Comparison of ENCODE assay signal across 21 cellular contexts in genomic region chr6:55941713-55942112, GRCh38.
DNase-seq lines count a peak whose midpoint lies in the region; ATAC-seq and TF ChIP-seq lines count a peak whose summit lies in the region.
"Had no signal": no experiment of that assay in that cellular context is flagged by ENCODE, and none has a peak within 500 bp of the region (broad histone marks: within the 10 kb centered on the region; RNA-seq: fewer than 3 reads in every experiment).

No MANE protein-coding gene starts in this region.

- ATAC-seq in IMR-90 (ENCODE audit: low read depth) (peak; percentile 49; the same call in 1 of the 2 replicates), HG02798 (IDR thresholded peaks at IDR 0.05; ENCODE audit: poor library complexity, unreplicated experiment) (no peak)
- ATAC-seq: left lung; natural killer cell; stimulated activated naive B cell treated with anti-CD40 and anti-IgM and Interleukin-4, amounts not matched to agents 10 μg/mL and 1 μg/mL and 100 μg/mL, for 72 hours had no signal

- no peaks in the 10 kb centered on the region for H3K9me1 ChIP-seq in IMR-90 (ENCODE audit: insufficient read depth, low read length)

- DNase-seq in BJ (ENCODE audit: low read depth), result no peak
- peak; percentile 37 for DNase-seq in IMR-90
- no peak for DNase-seq in brain microvascular endothelial cell
- DNase-seq in kidney epithelial cell (ENCODE audit: low read depth), result no peak
- DNase-seq in 8988T, result no peak
- DNase-seq in activated naive CD4-positive, alpha-beta T cell (lab: John Stamatoyannopoulos, UW), result no peak
- DNase-seq in caudate nucleus (lab: John Stamatoyannopoulos, UW), result no peak
- DNase-seq: activated CD4-positive, alpha-beta T cell treated with anti-CD3 and anti-CD28 coated beads for 48 hours; aorta; CD8-positive, alpha-beta memory T cell; effector CD8-positive, alpha-beta T cell; hypothalamus; left lung; natural killer cell; NCI-H1694; NCI-H524 treated with DMSO at 0.1 percent for 48 hours; sigmoid colon; stimulated activated naive B cell treated with anti-CD40 and anti-IgM and Interleukin-4, amounts not matched to agents 10 μg/mL and 1 μg/mL and 100 μg/mL, for 72 hours had no signal

- no peak overlapping the region for H3K18ac ChIP-seq in IMR-90 (ENCODE audit: low read depth, low read length)

- TF ChIP-seq RAD21 in IMR-90 (IDR thresholded peaks at IDR 0.05; ENCODE audit: low read length), result peak; percentile 67

- no peak for TF ChIP-seq POLR2A in IMR-90 (IDR thresholded peaks at IDR 0.05; ENCODE audit: low read depth, low read length)

- no peak overlapping the region for H2AK9ac ChIP-seq in IMR-90 (replicated peaks; ENCODE audit: low read depth, low read length, poor library complexity)

- TF ChIP-seq CTCF in BJ (IDR thresholded peaks at IDR 0.05; ENCODE audit: insufficient read depth, low read depth, low read length), result 0 out of 2 replicates have a peak, but pooled peaks have one; percentile 9
- TF ChIP-seq CTCF in IMR-90 (conservative IDR thresholded peaks at IDR 0.05; ENCODE audit: low read depth, low read length), result peak; percentile 59
- peak; percentile 20 for TF ChIP-seq CTCF in brain microvascular endothelial cell (IDR thresholded peaks at IDR 0.05; ENCODE audit: low read depth, low read length, missing control alignments)
- peak; percentile 20 for TF ChIP-seq CTCF in kidney epithelial cell (IDR thresholded peaks at IDR 0.05; ENCODE audit: insufficient read depth, low read length, poor library complexity, severe bottlenecking)

- H3K23ac ChIP-seq in IMR-90 (ENCODE audit: low read depth, low read length), result no peak overlapping the region

- no peaks in the 10 kb centered on the region for H3K9me3 ChIP-seq in IMR-90 (ENCODE audit: control insufficient read depth, insufficient read depth, low read length)
- H3K9me3 ChIP-seq: left lung, sigmoid colon, vagina had no signal

- H3K4me2 ChIP-seq in IMR-90 (ENCODE audit: low read depth, low read length), result no peak overlapping the region
- H3K4me2 ChIP-seq: KMS-11 had no signal

- no peaks in the 10 kb centered on the region for H3K79me1 ChIP-seq in IMR-90 (ENCODE audit: low read depth in 1 of 2, low read length in 2 of 2)

- H3K56ac ChIP-seq in IMR-90 (ENCODE audit: extremely low read depth, insufficient read depth, low read length), result no peak overlapping the region

- intact Hi-C loops in IMR-90 (cut with micrococcal nuclease), result loop anchor here (1.0 to 5.0 kb wide), 4 partner anchors 55 to 496 kb away; no protein-coding TSS in a partner anchor

- no CpG with 5 or more reads among the region's 2 CpGs for whole genome bisulfite sequencing in IMR-90 (ENCODE audit: extremely low coverage in 2 of 2, insufficient read length in 1 of 2), 2 experiments

- in situ Hi-C loops in IMR-90 (cut with MboI; ENCODE audit: low sequenced_read_pairs) (loop anchor here (10.0 kb wide), 1 partner anchor 317 kb away; no protein-coding TSS in a partner anchor), brain microvascular endothelial cell (cut with HindIII; ENCODE audit: low pct_ligation_motif_present, low sequenced_read_pairs) (no loop called here)

- CTCF ChIA-PET in BJ (lab: Yijun Ruan, JAX), result interaction anchor here (1.5 to 2.5 kb wide), 3 partner anchors 10 to 495 kb away, joined by 5 to 8 read pairs (median 7); no protein-coding TSS in a partner anchor
- CTCF ChIA-PET in IMR-90 (lab: Yijun Ruan, JAX), result interaction anchor here (0.6 to 2.0 kb wide), 6 partner anchors 11 to 665 kb away, joined by 3 to 7 read pairs (median 4); no protein-coding TSS in a partner anchor

- H2BK5ac ChIP-seq in IMR-90 (ENCODE audit: low read depth, low read length, poor library complexity, severe bottlenecking), result no peak overlapping the region

- H2BK15ac ChIP-seq in IMR-90 (ENCODE audit: low read depth, low read length), result no peak overlapping the region

- H3K4me1 ChIP-seq in IMR-90 (ENCODE audit: control insufficient read depth, insufficient read depth, low read length), result peaks cover 4% of the 10 kb centered on the region
- H3K4me1 ChIP-seq: left lung, sigmoid colon, vagina had no signal

- no peak overlapping the region for H3K9ac ChIP-seq in IMR-90 (ENCODE audit: low read depth, low read length)
- H3K9ac ChIP-seq: KMS-11 had no signal

- H3K36me3 ChIP-seq in BJ (ENCODE audit: control insufficient read depth, insufficient read depth, low read length), result no peaks in the 10 kb centered on the region
- H3K36me3 ChIP-seq in IMR-90 (ENCODE audit: control insufficient read depth, insufficient read depth, low read length), result no peaks in the 10 kb centered on the region
- no peaks in the 10 kb centered on the region for H3K36me3 ChIP-seq in brain microvascular endothelial cell (replicated peaks)
- H3K36me3 ChIP-seq in kidney epithelial cell (ENCODE audit: control insufficient read depth, insufficient read depth, low read length), result no peaks in the 10 kb centered on the region
- H3K36me3 ChIP-seq: left lung, sigmoid colon, vagina had no signal

- no peak overlapping the region for H3K14ac ChIP-seq in IMR-90 (replicated peaks; ENCODE audit: low read depth, low read length)

- H3K27ac ChIP-seq in IMR-90 (ENCODE audit: insufficient read depth, low read length) (no peak overlapping the region), brain microvascular endothelial cell (no peak overlapping the region), caudate nucleus (ENCODE audit: low read depth, low read length) (no peak overlapping the region)
- H3K27ac ChIP-seq: KMS-11, left lung, sigmoid colon, vagina had no signal

- POLR2A ChIA-PET in BJ (lab: Charles Lee), result no interaction called here
- POLR2A ChIA-PET in IMR-90 (lab: Charles Lee; ENCODE audit: unreplicated experiment), result no interaction called here

- H4K20me1 ChIP-seq in IMR-90 (ENCODE audit: insufficient read depth, low read length), result no peaks in the 10 kb centered on the region

- no peak overlapping the region for H4K5ac ChIP-seq in IMR-90 (ENCODE audit: low read depth, low read length)

- no peak overlapping the region for H3K4ac ChIP-seq in IMR-90 (ENCODE audit: low read depth, low read length)

- BruUV-seq in IMR-90 (replicated peaks; lab: Mats Ljungman, UMichigan), result no TSS peak

- H2BK120ac ChIP-seq in IMR-90 (ENCODE audit: low read depth, low read length), result peak overlapping the region; percentile 33; the same call in 1 of the 2 replicates

- H2AK5ac ChIP-seq in IMR-90 (ENCODE audit: low read depth, low read length), result no peak overlapping the region

- H3K27me3 ChIP-seq in BJ (ENCODE audit: control insufficient read depth, insufficient read depth, low read length) (no peaks in the 10 kb centered on the region), IMR-90 (ENCODE audit: control insufficient read depth, insufficient read depth, low read length) (no peaks in the 10 kb centered on the region), brain microvascular endothelial cell (replicated peaks) (no peaks in the 10 kb centered on the region), kidney epithelial cell (ENCODE audit: control insufficient read depth, insufficient read depth, low read length) (no peaks in the 10 kb centered on the region)
- H3K27me3 ChIP-seq: left lung, sigmoid colon, vagina had no signal

- H4K91ac ChIP-seq in IMR-90 (ENCODE audit: insufficient read depth, low read depth, low read length), result no peak overlapping the region

- H3K4me3 ChIP-seq in BJ (ENCODE audit: low read depth, low read length) (no peak overlapping the region), IMR-90 (ENCODE audit: insufficient read depth, low read depth, low read length) (no peak overlapping the region), brain microvascular endothelial cell (ENCODE audit: low read depth, low read length) (no peak overlapping the region), kidney epithelial cell (ENCODE audit: low read depth, low read length) (no peak overlapping the region)
- H3K4me3 ChIP-seq: left lung, sigmoid colon, vagina had no signal

- no peak overlapping the region for H2AFZ ChIP-seq in IMR-90 (replicated peaks; ENCODE audit: low read length, poor library complexity)

- dilution Hi-C loops in IMR-90 (cut with HindIII; ENCODE audit: low sequenced_read_pairs, unreplicated experiment), result no loop called here

- no peak overlapping the region for H4K8ac ChIP-seq in IMR-90 (ENCODE audit: low read depth in 2 of 2, low read length in 2 of 2)

- no peak overlapping the region for H2BK20ac ChIP-seq in IMR-90 (ENCODE audit: low read depth, low read length)

TF ChIP-seq in IMR-90, 13 proteins besides CTCF, POLR2A, EP300 and RAD21:
- TF ChIP-seq SMC3 (IDR thresholded peaks at IDR 0.05; ENCODE audit: low read depth, low read length) (0 out of 2 replicates have a peak, but pooled peaks have one; percentile 36), RFX5 (IDR thresholded peaks at IDR 0.05; ENCODE audit: low read depth, low read length) (no peak)

Comparison
In these comparisons a context has a peak if more than half of its experiments do, and no peak if none do; other contexts are left out.
1. CTCF ChIP-seq: peak in every context shown above with its lines; median percentile 59 in IMR-90; 20 in brain microvascular endothelial cell; 20 in kidney epithelial cell; 9 in BJ.